ENCODE assay signal across 8 cellular contexts in genomic region chr18:59265246-59266018, GRCh38.
DNase-seq lines count a peak whose midpoint lies in the region; ATAC-seq and TF ChIP-seq lines count a peak whose summit lies in the region.

No MANE protein-coding gene starts in this region.

- H3K9me3 Mint-ChIP-seq in activated T-cell treated with anti-CD3 and anti-CD28 coated beads, Interleukin-2, amount 50 U/mL, for 24 hours: no peaks in the 10 kb centered on the region
- peaks cover 14% of the 10 kb centered on the region for H3K9me3 Mint-ChIP-seq in nephron

- H3K4me3 Mint-ChIP-seq in activated T-cell treated with anti-CD3 and anti-CD28 coated beads, Interleukin-2, amount 50 U/mL, for 24 hours: peak overlapping the region; percentile 67
- peak overlapping the region in 2 of 3 experiments; percentile 14 to 19 for H3K4me3 Mint-ChIP-seq in nephron

- H3K36me3 ChIP-seq in adipocyte (ENCODE audit: control insufficient read depth, insufficient read depth, low read length, severe bottlenecking): no peaks in the 10 kb centered on the region

- no peak overlapping the region for H3K9ac ChIP-seq in adipocyte (ENCODE audit: low read length)

- peak overlapping the region; percentile 38 for H3K4me3 ChIP-seq in adipocyte (ENCODE audit: low read length)

- H3K27ac Mint-ChIP-seq in activated T-cell treated with anti-CD3 and anti-CD28 coated beads, Interleukin-2, amount 50 U/mL, for 24 hours: no peak overlapping the region
- H3K27ac Mint-ChIP-seq in nephron: no peak overlapping the region

- peaks cover 27% of the 10 kb centered on the region for H3K4me1 Mint-ChIP-seq in activated T-cell treated with anti-CD3 and anti-CD28 coated beads, Interleukin-2, amount 50 U/mL, for 24 hours (ENCODE audit: low read depth)
- peaks cover 29% of the 10 kb centered on the region for H3K4me1 Mint-ChIP-seq in nephron

- peaks cover 11% of the 10 kb centered on the region for H3K4me1 ChIP-seq in adipocyte (ENCODE audit: control insufficient read depth, insufficient read depth, low read length)

- H3K27me3 ChIP-seq in adipocyte (replicated peaks; ENCODE audit: control insufficient read depth, insufficient read depth, low read length): peaks cover 71% of the 10 kb centered on the region

- peaks cover 95% of the 10 kb centered on the region for H3K27me3 Mint-ChIP-seq in activated T-cell treated with anti-CD3 and anti-CD28 coated beads, Interleukin-2, amount 50 U/mL, for 24 hours
- H3K27me3 Mint-ChIP-seq in nephron (ENCODE audit: low read depth): peaks cover 99% of the 10 kb centered on the region

- peak; percentile 53 for DNase-seq in activated T-cell treated with anti-CD3 and anti-CD28 coated beads, Interleukin-2, amount 50 U/mL, for 24 hours
- DNase-seq in activated T-cell treated with anti-CD3 and anti-CD28 coated beads, Interleukin-2, amount 50 U/mL, for 1 hour: no peak
- peak; percentile 50 for DNase-seq in KBM-7
- DNase-seq in adipocyte (ENCODE audit: low read depth): no peak
- no peak for DNase-seq in NCI-H1417 treated with DMSO at 0.1 percent for 48 hours (lab: John Stamatoyannopoulos, UW)

- H3K36me3 Mint-ChIP-seq in activated T-cell treated with anti-CD3 and anti-CD28 coated beads, Interleukin-2, amount 50 U/mL, for 24 hours (ENCODE audit: low read depth): no peaks in the 10 kb centered on the region
- H3K36me3 Mint-ChIP-seq in nephron (ENCODE audit: low read depth): no peaks in the 10 kb centered on the region

- in situ Hi-C loops in KBM-7 (cut with MboI; ENCODE audit: low pct_unique_long_range_greater_than_20kb, low sequenced_read_pairs): no loop called here

- ATAC-seq in HG03439 (IDR thresholded peaks at IDR 0.05; ENCODE audit: unreplicated experiment) (no peak), GM18519 (IDR thresholded peaks at IDR 0.05; ENCODE audit: low FRiP score, unreplicated experiment) (no peak)

- TF ChIP-seq CTCF in nephron (IDR thresholded peaks at IDR 0.05; ENCODE audit: unreplicated experiment in 3 of 3): no peak

- peaks cover 3% of the 10 kb centered on the region for H3K9me3 ChIP-seq in adipocyte (ENCODE audit: control insufficient read depth, low read length)

Comparison
In these comparisons a context has a peak if more than half of its experiments do, and no peak if none do; other contexts are left out.
1. DNase-seq: peak in activated T-cell treated with anti-CD3 and anti-CD28 coated beads, Interleukin-2, amount 50 U/mL, for 24 hours (single experiment) and KBM-7 (single experiment); none in activated T-cell treated with anti-CD3 and anti-CD28 coated beads, Interleukin-2, amount 50 U/mL, for 1 hour (single experiment), adipocyte (single experiment) and NCI-H1417 treated with DMSO at 0.1 percent for 48 hours (single experiment).